In the genomic region with DNA sequence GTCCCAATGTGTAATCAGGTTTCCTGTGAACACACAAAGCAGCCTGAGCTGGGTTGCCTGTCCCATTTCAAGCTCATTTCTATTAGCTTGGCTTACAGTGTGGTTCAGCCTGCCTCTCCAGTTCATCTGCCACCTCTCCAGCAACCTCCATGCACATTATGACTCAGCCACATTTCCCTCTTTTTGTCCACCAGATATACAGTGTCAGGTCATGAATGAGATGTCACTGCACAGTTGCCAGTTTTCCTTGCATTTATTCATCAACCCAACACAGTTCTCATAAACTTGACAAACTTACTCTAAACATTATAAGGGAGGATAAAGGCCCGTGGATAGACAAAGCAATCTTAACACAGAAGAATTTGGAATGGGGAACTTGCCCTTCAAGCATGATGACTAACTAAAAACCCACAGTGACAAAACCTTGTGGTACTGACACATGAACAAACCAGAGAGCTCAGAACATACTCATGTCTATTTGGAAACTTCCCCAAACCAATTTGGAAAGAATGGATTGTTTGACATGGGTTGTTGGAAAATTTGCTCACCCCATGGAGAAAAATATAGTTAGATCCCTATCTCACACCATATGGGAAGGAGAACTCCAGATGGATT, we compare ENCODE assay signal across 10 cellular contexts. TPM values are rescaled to one million over a fixed set of nuclear protein-coding genes. Genes with fewer than 3 reads are reported as not detected.
DNase-seq lines count a peak whose midpoint lies in the region; ATAC-seq, FAIRE-seq and TF ChIP-seq lines count a peak whose summit lies in the region.
"Had no signal": no experiment of that assay in that cellular context is flagged by ENCODE, and none has a peak within 500 bp of the region (broad histone marks: within the 10 kb centered on the region; RNA-seq: fewer than 3 reads in every experiment).

No MANE protein-coding gene starts in this region.

- no peak overlapping the region for H3K4me3 Mint-ChIP-seq in activated T-cell treated with anti-CD3 and anti-CD28 coated beads, Interleukin-2, amount 50 U/mL, for 72 hours
- H3K4me3 Mint-ChIP-seq in stimulated activated naive CD8-positive, alpha-beta T cell treated with anti-CD3 and anti-CD28 coated beads, Interleukin-15, amount 100 ng/mL, for 72 hours: peak overlapping the region in 1 of 2 donors; percentile 72

- H3K9me3 Mint-ChIP-seq in activated T-cell treated with anti-CD3 and anti-CD28 coated beads, Interleukin-2, amount 50 U/mL, for 72 hours: no peaks in the 10 kb centered on the region
- H3K9me3 Mint-ChIP-seq in stimulated activated naive CD8-positive, alpha-beta T cell treated with anti-CD3 and anti-CD28 coated beads, Interleukin-15, amount 100 ng/mL, for 72 hours: no peaks in the 10 kb centered on the region

- no peaks in the 10 kb centered on the region for H3K27me3 Mint-ChIP-seq in activated T-cell treated with anti-CD3 and anti-CD28 coated beads, Interleukin-2, amount 50 U/mL, for 72 hours (ENCODE audit: low read depth)
- no peaks in the 10 kb centered on the region for H3K27me3 Mint-ChIP-seq in stimulated activated naive CD8-positive, alpha-beta T cell treated with anti-CD3 and anti-CD28 coated beads, Interleukin-15, amount 100 ng/mL, for 72 hours

- no peak for FAIRE-seq in RCC 7860 (lab: Jason Lieb, UNC)

- H3K36me3 Mint-ChIP-seq in activated T-cell treated with anti-CD3 and anti-CD28 coated beads, Interleukin-2, amount 50 U/mL, for 72 hours (ENCODE audit: insufficient read depth in 2 of 2): no peaks in the 10 kb centered on the region

- peak overlapping the region; percentile 97 for H3K27ac Mint-ChIP-seq in activated T-cell treated with anti-CD3 and anti-CD28 coated beads, Interleukin-2, amount 50 U/mL, for 72 hours
- H3K27ac Mint-ChIP-seq in stimulated activated naive CD8-positive, alpha-beta T cell treated with anti-CD3 and anti-CD28 coated beads, Interleukin-15, amount 100 ng/mL, for 72 hours: peak overlapping the region in 1 of 2 donors; percentile 92

- intact Hi-C loops in sciatic nerve (cut with DNase I): loop anchor here (5.0 kb wide), 2 partner anchors 39 to 59 kb away; no protein-coding TSS in a partner anchor

- no peak for DNase-seq in activated T-cell treated with anti-CD3 and anti-CD28 coated beads, Interleukin-2, amount 50 U/mL, for 72 hours
- no peak for DNase-seq in activated T-cell treated with anti-CD3 and anti-CD28 coated beads, Interleukin-2, amount 50 U/mL, for 1 hour
- DNase-seq in RCC 7860 (ENCODE audit: low spot score): peak; percentile 21
- DNase-seq in stimulated activated naive CD8-positive, alpha-beta T cell treated with anti-CD3 and anti-CD28 coated beads, Interleukin-15, amount 100 ng/mL, for 72 hours: no peak
- DNase-seq in GM10248 (ENCODE audit: extremely low spot score): no peak
- no peak for DNase-seq in sciatic nerve (ENCODE audit: low spot score)
- DNase-seq: activated naive CD4-positive, alpha-beta T cell treated with anti-CD3 and anti-CD28 coated beads, Interleukin-2, amount 50 U/mL, for 16 hours; stimulated activated CD4-positive, alpha-beta T cell treated with anti-CD3 and anti-CD28 coated beads, Interleukin-15, amount 100 ng/mL, for 24 hours had no signal

- H3K4me1 Mint-ChIP-seq in activated T-cell treated with anti-CD3 and anti-CD28 coated beads, Interleukin-2, amount 50 U/mL, for 72 hours (ENCODE audit: low read depth): peaks cover 2% of the 10 kb centered on the region
- peaks cover 2% of the 10 kb centered on the region for H3K4me1 Mint-ChIP-seq in stimulated activated naive CD8-positive, alpha-beta T cell treated with anti-CD3 and anti-CD28 coated beads, Interleukin-15, amount 100 ng/mL, for 72 hours

- POLR2A ChIA-PET in GM10248 (lab: Yijun Ruan, JAX): no interaction called here

- CTCF ChIA-PET in GM10248 (lab: Yijun Ruan, JAX): interaction anchor here (0.7 to 10.4 kb wide), 24 partner anchors 9 to 229 kb away, joined by 3 to 240 read pairs (median 5); a partner anchor contains a TSS

- no peak for TF ChIP-seq CTCF in GM10248 (IDR thresholded peaks at IDR 0.05; ENCODE audit: control extremely low read depth, extremely low read depth, low read depth, missing control alignments)

- peak; percentile 66 to 73 for ATAC-seq in activated T-cell treated with anti-CD3 and anti-CD28 coated beads, Interleukin-2, amount 50 U/mL, for 72 hours (replicated peaks in 1 of 2)
- peak; percentile 70 for ATAC-seq in esophagus mucosa
- ATAC-seq in stimulated activated naive CD8-positive, alpha-beta T cell treated with anti-CD3 and anti-CD28 coated beads, Interleukin-15, amount 100 ng/mL, for 72 hours: peak; percentile 61
- no peak for ATAC-seq in GM18909 (IDR thresholded peaks at IDR 0.05; ENCODE audit: poor library complexity, unreplicated experiment)
- no peak for ATAC-seq in sciatic nerve

RNA-seq across cellular contexts. Expression of a gene that starts 2.5 kb away (rescaled TPM):
- 1 to 10 TPM in 1 of 2 donors, under 1 TPM in 1; 0.72 to 1.1 TPM for total RNA-seq in activated T-cell treated with anti-CD3 and anti-CD28 coated beads, Interleukin-2, amount 50 U/mL, for 72 hours
- 0.12 TPM for total RNA-seq in esophagus mucosa
- total RNA-seq in sciatic nerve: 0.67 TPM

RNA-seq across cellular contexts. Expression of a gene that starts 12.9 kb away (rescaled TPM):
- total RNA-seq in activated T-cell treated with anti-CD3 and anti-CD28 coated beads, Interleukin-2, amount 50 U/mL, for 72 hours: 10 to 100 TPM; 27.8 to 29.7 TPM
- total RNA-seq in esophagus mucosa: 74.4 TPM
- 24.7 TPM for total RNA-seq in sciatic nerve

Comparison
In these comparisons a context has a peak if more than half of its experiments do, and no peak if none do; other contexts are left out.
1. ATAC-seq: peak in activated T-cell treated with anti-CD3 and anti-CD28 coated beads, Interleukin-2, amount 50 U/mL, for 72 hours (2 of 2), esophagus mucosa (single experiment) and stimulated activated naive CD8-positive, alpha-beta T cell treated with anti-CD3 and anti-CD28 coated beads, Interleukin-15, amount 100 ng/mL, for 72 hours (single experiment); none in GM18909 (single experiment) and sciatic nerve (single experiment).